1 cellular context compared by ENCODE assay signal in the genomic region with DNA sequence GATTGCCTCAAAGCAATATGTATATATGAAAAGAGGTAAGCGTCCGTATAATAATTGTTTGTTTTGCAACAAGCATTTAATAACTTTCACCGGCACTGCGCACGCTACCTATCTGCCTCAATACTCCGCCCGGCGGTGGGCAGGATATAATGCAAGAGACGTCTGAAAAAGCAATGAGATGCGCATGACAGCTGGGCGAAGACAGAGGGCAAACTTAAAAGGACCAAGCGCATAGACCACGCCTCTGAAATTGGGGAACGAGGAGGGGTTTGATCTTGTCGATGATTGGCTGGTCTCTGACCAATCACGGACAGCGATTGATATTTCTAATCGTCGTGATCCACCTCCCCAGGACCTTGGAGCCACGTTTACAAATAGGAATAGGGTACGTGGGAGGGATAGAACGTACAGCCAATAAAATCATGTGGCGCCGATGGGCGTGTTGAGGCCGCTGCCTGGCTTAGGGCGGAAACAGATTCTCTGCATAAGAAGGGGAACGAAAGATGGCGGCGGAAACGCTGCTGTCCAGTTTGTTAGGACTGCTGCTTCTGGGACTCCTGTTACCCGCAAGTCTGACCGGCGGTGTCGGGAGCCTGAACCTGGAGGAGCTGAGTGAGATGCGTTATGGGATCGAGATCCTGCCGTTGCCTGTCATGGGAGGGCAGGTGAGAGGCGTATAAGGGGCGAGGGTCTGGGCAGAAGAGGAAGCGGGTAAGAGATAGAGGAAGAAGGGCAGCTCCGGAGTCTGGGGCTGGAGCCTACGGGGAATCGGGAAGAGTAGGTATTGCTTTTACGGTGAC.
TF ChIP-seq lines count a peak whose summit lies in the region.

TSS of gene OS9 (plus strand) at position 474 of the 800 bp plus-strand sequence. CDS start at position 504, 30 bp downstream.

TF ChIP-seq in K562, 482 proteins besides CTCF, POLR2A, EP300 and RAD21 (continued from another document and continues in another):
- TF ChIP-seq ZBTB5 (IDR thresholded peaks at IDR 0.05): peak; percentile 92
- TF ChIP-seq TAF1 (IDR thresholded peaks at IDR 0.05; ENCODE audit: control insufficient read depth, extremely low read depth, insufficient read depth, low read length, severe bottlenecking): peak; percentile 81
- no peak for TF ChIP-seq STAT5A (IDR thresholded peaks at IDR 0.05; ENCODE audit: borderline replicate concordance, low read length)
- no peak for TF ChIP-seq ZEB2 (IDR thresholded peaks at IDR 0.05)
- TF ChIP-seq KLF6 (CRISPR knock-in tag; IDR thresholded peaks at IDR 0.05; ENCODE audit: borderline replicate concordance): no peak
- no peak for TF ChIP-seq TCFL5 (CRISPR knock-in tag; conservative IDR thresholded peaks at IDR 0.05)
- TF ChIP-seq, protein P1, sequence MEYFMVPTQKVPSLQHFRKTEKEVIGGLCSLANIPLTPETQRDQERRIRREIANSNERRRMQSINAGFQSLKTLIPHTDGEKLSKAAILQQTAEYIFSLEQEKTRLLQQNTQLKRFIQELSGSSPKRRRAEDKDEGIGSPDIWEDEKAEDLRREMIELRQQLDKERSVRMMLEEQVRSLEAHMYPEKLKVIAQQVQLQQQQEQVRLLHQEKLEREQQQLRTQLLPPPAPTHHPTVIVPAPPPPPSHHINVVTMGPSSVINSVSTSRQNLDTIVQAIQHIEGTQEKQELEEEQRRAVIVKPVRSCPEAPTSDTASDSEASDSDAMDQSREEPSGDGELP (CRISPR knock-in tag; IDR thresholded peaks at IDR 0.05; ENCODE audit: borderline replicate concordance): peak; percentile 97
- no peak for TF ChIP-seq ZFP36 (IDR thresholded peaks at IDR 0.05; ENCODE audit: low read depth, low read length, partially characterized antibody)
- TF ChIP-seq GTF2A2 (tag; IDR thresholded peaks at IDR 0.05): no peak
- TF ChIP-seq ZNF76 (CRISPR knock-in tag; IDR thresholded peaks at IDR 0.05; ENCODE audit: borderline replicate concordance): no peak
- TF ChIP-seq RBM25 (IDR thresholded peaks at IDR 0.05; ENCODE audit: low read depth, low read length, severe bottlenecking): peak; percentile 63
- TF ChIP-seq ZNF311 (CRISPR knock-in tag; IDR thresholded peaks at IDR 0.05): no peak
- TF ChIP-seq NUFIP1 (IDR thresholded peaks at IDR 0.05; ENCODE audit: partially characterized antibody): no peak
- peak; percentile 92 for TF ChIP-seq NKRF (IDR thresholded peaks at IDR 0.05; ENCODE audit: borderline replicate concordance)
- no peak for TF ChIP-seq ZNF23 (CRISPR knock-in tag; IDR thresholded peaks at IDR 0.05)
- TF ChIP-seq CLOCK (CRISPR knock-in tag; IDR thresholded peaks at IDR 0.05; ENCODE audit: borderline replicate concordance): no peak
- no peak for TF ChIP-seq ZNF143 (CRISPR knock-in tag; IDR thresholded peaks at IDR 0.05)
- TF ChIP-seq ZNF589 (CRISPR knock-in tag; IDR thresholded peaks at IDR 0.05; ENCODE audit: low read depth): no peak
- no peak for TF ChIP-seq ZNF224 (CRISPR knock-in tag; IDR thresholded peaks at IDR 0.05)
- no peak for TF ChIP-seq ZNF384 (IDR thresholded peaks at IDR 0.05; ENCODE audit: low read depth, low read length)
- TF ChIP-seq FOXA3 (CRISPR knock-in tag; conservative IDR thresholded peaks at IDR 0.05 in 1 of 2, IDR thresholded peaks at IDR 0.05 in 1 of 2): no peak
- no peak for TF ChIP-seq SLC30A9 (CRISPR knock-in tag; IDR thresholded peaks at IDR 0.05)
- TF ChIP-seq TGIF2 (CRISPR knock-in tag; IDR thresholded peaks at IDR 0.05): no peak
- TF ChIP-seq, protein P2, sequence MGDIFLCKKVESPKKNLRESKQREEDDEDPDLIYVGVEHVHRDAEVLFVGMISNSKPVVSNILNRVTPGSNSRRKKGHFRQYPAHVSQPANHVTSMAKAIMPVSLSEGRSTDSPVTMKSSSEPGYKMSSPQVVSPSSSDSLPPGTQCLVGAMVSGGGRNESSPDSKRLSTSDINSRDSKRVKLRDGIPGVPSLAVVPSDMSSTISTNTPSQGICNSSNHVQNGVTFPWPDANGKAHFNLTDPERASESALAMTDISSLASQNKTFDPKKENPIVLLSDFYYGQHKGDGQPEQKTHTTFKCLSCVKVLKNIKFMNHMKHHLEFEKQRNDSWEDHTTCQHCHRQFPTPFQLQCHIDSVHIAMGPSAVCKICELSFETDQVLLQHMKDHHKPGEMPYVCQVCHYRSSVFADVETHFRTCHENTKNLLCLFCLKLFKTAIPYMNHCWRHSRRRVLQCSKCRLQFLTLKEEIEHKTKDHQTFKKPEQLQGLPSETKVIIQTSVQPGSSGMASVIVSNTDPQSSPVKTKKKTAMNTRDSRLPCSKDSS (IDR thresholded peaks at IDR 0.05; ENCODE audit: low read depth, partially characterized antibody): no peak
- no peak for TF ChIP-seq ZNF165 (CRISPR knock-in tag; IDR thresholded peaks at IDR 0.05; ENCODE audit: borderline replicate concordance)
- TF ChIP-seq ELK3 (CRISPR knock-in tag; IDR thresholded peaks at IDR 0.05): no peak
- peak; percentile 99 for TF ChIP-seq MBD2 (IDR thresholded peaks at IDR 0.05; ENCODE audit: borderline replicate concordance, low read depth)
- TF ChIP-seq PHF8 (IDR thresholded peaks at IDR 0.05; ENCODE audit: borderline replicate concordance, low read length): peak; percentile 98
- TF ChIP-seq ZNF347 (CRISPR knock-in tag; IDR thresholded peaks at IDR 0.05; ENCODE audit: low read depth): no peak
- TF ChIP-seq LARP7 (IDR thresholded peaks at IDR 0.05): 0 out of 2 replicates have a peak, but pooled peaks have one; percentile 19
- TF ChIP-seq ZNF699 (CRISPR knock-in tag; IDR thresholded peaks at IDR 0.05; ENCODE audit: insufficient replicate concordance): no peak
- no peak for TF ChIP-seq MTF1 (CRISPR knock-in tag; IDR thresholded peaks at IDR 0.05; ENCODE audit: borderline replicate concordance)
- peak; percentile 96; the same call in 1 of the 2 replicates for TF ChIP-seq KLF13 (tag; IDR thresholded peaks at IDR 0.05; ENCODE audit: borderline replicate concordance, low read depth)
- TF ChIP-seq TRIM24 (IDR thresholded peaks at IDR 0.05): no peak
- TF ChIP-seq ZNF318 (IDR thresholded peaks at IDR 0.05; ENCODE audit: borderline replicate concordance in 1 of 2, low read depth in 1 of 2): no peak
- no peak for TF ChIP-seq SRSF7 (optimal IDR thresholded peaks at IDR 0.05; ENCODE audit: low read depth, low read length)
- TF ChIP-seq ILK (tag; IDR thresholded peaks at IDR 0.05; ENCODE audit: borderline replicate concordance, low read depth): no peak
